Comparison of ENCODE assay signal across 8 cellular contexts in the genomic region with DNA sequence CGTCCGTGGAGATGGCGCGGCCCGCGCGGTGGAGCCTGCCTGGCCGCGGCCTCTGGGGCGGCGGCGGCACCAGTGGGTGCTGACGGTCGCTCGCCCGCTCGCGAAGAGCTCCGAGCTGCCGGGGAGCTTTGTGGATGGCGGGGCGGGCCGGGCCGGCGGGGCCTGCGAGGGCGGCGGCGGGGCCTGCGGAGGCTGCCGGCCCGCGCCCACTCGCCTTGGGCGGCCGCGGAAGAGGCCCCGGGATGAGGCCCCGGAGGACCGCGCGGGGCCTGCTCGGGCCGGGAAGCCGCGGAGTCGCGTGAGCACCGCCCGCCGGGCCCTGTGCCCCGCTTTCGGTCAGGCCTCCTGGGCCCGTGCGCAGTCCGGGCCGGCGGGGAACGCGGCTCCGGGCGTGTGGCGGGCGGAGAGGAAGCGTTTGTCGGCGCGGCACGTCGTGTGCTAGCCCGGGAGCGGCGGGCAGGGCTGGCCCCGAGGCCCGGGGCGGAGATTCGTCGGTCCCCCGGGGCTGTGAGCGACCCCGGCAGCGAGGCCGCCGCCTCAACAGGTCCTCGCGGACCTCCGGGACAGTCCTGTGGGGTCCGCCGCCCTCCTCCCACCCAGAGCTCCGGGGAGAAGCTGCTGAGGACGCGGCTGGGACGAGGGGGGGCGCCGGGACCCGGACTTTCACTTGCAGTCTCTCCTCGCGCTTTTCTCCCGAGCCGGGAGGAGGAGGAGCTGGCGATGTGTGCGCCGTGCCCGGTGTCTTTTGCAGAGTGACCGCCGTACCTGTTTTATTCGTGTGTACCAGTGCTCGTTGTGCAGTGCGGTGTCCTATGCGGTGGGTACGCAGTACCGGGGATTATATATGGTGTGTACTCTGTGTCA. TPM values are rescaled to one million over a fixed set of nuclear protein-coding genes. Genes with fewer than 3 reads are reported as not detected.
DNase-seq lines count a peak whose midpoint lies in the region; ATAC-seq and TF ChIP-seq lines count a peak whose summit lies in the region.

No MANE protein-coding gene starts in this region.

- ATAC-seq in HG02943 (IDR thresholded peaks at IDR 0.05; ENCODE audit: low read depth, unreplicated experiment) = peak; percentile 32

- no peak for TF ChIP-seq CTCF in epithelial cell of esophagus (IDR thresholded peaks at IDR 0.05; ENCODE audit: insufficient read depth, low read depth, low read length, missing control alignments)

- peak; percentile 24 for DNase-seq in SIG-M5 treated with dmso at 0.1 percent for 504 hours (lab: John Stamatoyannopoulos, UW; ENCODE audit: unreplicated experiment)
- no peak for DNase-seq in SIG-M5 (lab: John Stamatoyannopoulos, UW)
- DNase-seq in NCI-H774 (lab: John Stamatoyannopoulos, UW) = peak; percentile 48
- DNase-seq in activated T-cell treated with anti-CD3 and anti-CD28 coated beads for 4 hours = peak; percentile 43
- peak; percentile 58 for DNase-seq in epithelial cell of esophagus (ENCODE audit: low read depth)
- peak; percentile 59 for DNase-seq in mucosa of gallbladder (ENCODE audit: low spot score)
- DNase-seq in stimulated activated CD8-positive, alpha-beta memory T cell treated with anti-CD3 and anti-CD28 coated beads, Interleukin-4, amount 100 ng/mL, for 48 hours = peak; percentile 74

- H3K4me3 ChIP-seq in epithelial cell of esophagus (ENCODE audit: low read length) = peak overlapping the region; percentile 68

RNA-seq across cellular contexts. Expression of a gene that starts 0.6 kb away (rescaled TPM):
- total RNA-seq in mucosa of gallbladder = 82.5 TPM
